Comparison of ENCODE assay signal across 11 cellular contexts in the genomic region with DNA sequence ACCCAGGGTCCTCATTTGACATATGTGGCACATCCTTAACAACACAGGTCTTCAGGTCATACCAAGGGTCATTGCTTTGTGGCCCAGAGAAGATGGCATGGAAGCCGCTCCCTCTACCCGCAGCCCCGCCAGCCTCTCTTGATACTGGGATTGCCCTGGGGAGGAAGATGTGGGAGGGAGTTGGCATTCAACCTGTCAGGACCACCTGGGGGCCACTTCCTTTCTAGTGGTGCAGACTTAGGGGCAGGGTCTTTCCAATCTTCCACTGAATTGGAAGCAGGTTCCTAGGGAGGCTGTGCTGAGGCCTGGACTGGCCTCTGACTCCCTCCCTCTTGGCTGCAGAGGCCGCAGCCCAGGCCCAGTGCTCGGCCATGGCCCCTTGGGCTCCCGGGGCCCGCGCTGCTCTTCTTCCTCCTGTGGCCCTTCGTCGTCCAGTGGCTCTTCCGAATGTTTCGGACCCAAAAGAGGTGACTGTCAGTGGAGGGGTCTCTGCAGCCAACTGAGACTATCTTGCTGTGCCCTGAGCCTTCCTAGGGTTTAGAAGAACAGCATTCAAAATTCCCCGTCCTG. TPM values are rescaled to one million over a fixed set of nuclear protein-coding genes. Genes with fewer than 3 reads are reported as not detected.
DNase-seq lines count a peak whose midpoint lies in the region; ATAC-seq and TF ChIP-seq lines count a peak whose summit lies in the region.
"Had no signal": no experiment of that assay in that cellular context is flagged by ENCODE, and none has a peak within 500 bp of the region (broad histone marks: within the 10 kb centered on the region; RNA-seq: fewer than 3 reads in every experiment).

No MANE protein-coding gene starts in this region.

- H3K4me1 ChIP-seq in ascending aorta: peaks cover 8 to 29% of the 10 kb centered on the region in 2 donors
- peaks cover 8 to 53% (median 39%) of the 10 kb centered on the region in 4 donors for H3K4me1 ChIP-seq in liver (ENCODE audit: control insufficient read depth in 4 of 4, insufficient read depth in 4 of 4, low read length in 3 of 4)
- peaks cover 38% of the 10 kb centered on the region for H3K4me1 ChIP-seq in stomach smooth muscle (ENCODE audit: control insufficient read depth, insufficient read depth, low read length)
- no peaks in the 10 kb centered on the region for H3K4me1 ChIP-seq in MM.1S (ENCODE audit: low read length)

- H3K36me3 ChIP-seq in ascending aorta: peaks cover 0 to 4% of the 10 kb centered on the region in 2 donors
- H3K36me3 ChIP-seq in liver (ENCODE audit: control insufficient read depth in 4 of 4, insufficient read depth in 3 of 4, low read depth in 1 of 4, low read length in 3 of 4): peaks cover 2 to 9% (median 7%) of the 10 kb centered on the region in 4 donors
- peaks cover 3% of the 10 kb centered on the region in 2 donors for H3K36me3 ChIP-seq in stomach smooth muscle (ENCODE audit: control insufficient read depth in 2 of 2, insufficient read depth in 2 of 2, low read length in 2 of 2)
- no peaks in the 10 kb centered on the region for H3K36me3 ChIP-seq in MM.1S (replicated peaks; ENCODE audit: insufficient read depth, low read length)

- H3K4me2 ChIP-seq in MM.1S (ENCODE audit: low read depth, low read length): no peak overlapping the region

- no peaks in the 10 kb centered on the region for H4K20me1 ChIP-seq in MM.1S (ENCODE audit: insufficient read depth, low read length)

- 84% methylated on average over 13 of the region's 13 CpGs for WGBS in liver

- H3K27ac ChIP-seq in ascending aorta: peak overlapping the region; percentile 96 to 97
- H3K27ac ChIP-seq in liver (ENCODE audit: low read depth in 1 of 2, low read length in 2 of 2): peak overlapping the region; percentile 77 to 85
- H3K27ac ChIP-seq in stomach smooth muscle (ENCODE audit: low read length): peak overlapping the region; percentile 95
- H3K27ac ChIP-seq in MM.1S (ENCODE audit: low read length): no peak overlapping the region

- H3K27me3 Mint-ChIP-seq in HFFc6 (ENCODE audit: insufficient read depth): peaks cover 9% of the 10 kb centered on the region

- no peaks in the 10 kb centered on the region for H3K27me3 ChIP-seq in ascending aorta
- H3K27me3 ChIP-seq in liver (ENCODE audit: control insufficient read depth in 4 of 4, insufficient read depth in 4 of 4, low read length in 3 of 4): no peaks in the 10 kb centered on the region
- no peaks in the 10 kb centered on the region for H3K27me3 ChIP-seq in stomach smooth muscle (ENCODE audit: control insufficient read depth in 1 of 2, insufficient read depth in 2 of 2, low read length in 2 of 2)
- H3K27me3 ChIP-seq in MM.1S (replicated peaks; ENCODE audit: insufficient read depth, low read length): no peaks in the 10 kb centered on the region

- peaks cover 1% of the 10 kb centered on the region for H3K9me3 Mint-ChIP-seq in HFFc6
- H3K9me3 Mint-ChIP-seq: natural killer cell had no signal

- TF ChIP-seq RAD21 in liver (IDR thresholded peaks at IDR 0.05): no peak

- H2AFZ ChIP-seq in MM.1S (ENCODE audit: low read length): no peak overlapping the region

- H3K79me2 ChIP-seq in MM.1S (ENCODE audit: low read length): no peaks in the 10 kb centered on the region

- H3K4me3 Mint-ChIP-seq in HFFc6: peak overlapping the region; percentile 66; the same call in 1 of the 2 replicates

- peaks cover 13% of the 10 kb centered on the region for H3K36me3 Mint-ChIP-seq in HFFc6 (ENCODE audit: low read depth)

- peak overlapping the region; percentile 55 to 67 for H3K4me3 ChIP-seq in ascending aorta
- H3K4me3 ChIP-seq in liver (ENCODE audit: low read depth in 1 of 3, low read length in 3 of 3): no peak overlapping the region
- H3K4me3 ChIP-seq in stomach smooth muscle (ENCODE audit: low read length in 2 of 2): peak overlapping the region; percentile 52 to 72
- H3K4me3 ChIP-seq in MM.1S (ENCODE audit: low read length): no peak overlapping the region

- no peak for TF ChIP-seq CTCF in HFFc6 (IDR thresholded peaks at IDR 0.05)
- TF ChIP-seq CTCF in ascending aorta (IDR thresholded peaks at IDR 0.05): no peak
- no peak for TF ChIP-seq CTCF in liver (IDR thresholded peaks at IDR 0.05; ENCODE audit: low read depth, low read length, missing input control)
- TF ChIP-seq CTCF in MM.1S (IDR thresholded peaks at IDR 0.05; ENCODE audit: low read length): no peak

- H3K27ac Mint-ChIP-seq in HFFc6: peak overlapping the region; percentile 78

- H3K4me1 Mint-ChIP-seq in HFFc6 (ENCODE audit: low read depth): peaks cover 25% of the 10 kb centered on the region

- H3K9me3 ChIP-seq in ascending aorta (no peaks in the 10 kb centered on the region), liver (ENCODE audit: control insufficient read depth in 4 of 4, low read length in 3 of 4) (no peaks in the 10 kb centered on the region), stomach smooth muscle (ENCODE audit: control insufficient read depth in 2 of 2, low read length in 2 of 2) (no peaks in the 10 kb centered on the region), MM.1S (replicated peaks; ENCODE audit: insufficient read depth, low read length) (no peaks in the 10 kb centered on the region)

- no peaks in the 10 kb centered on the region for H3K9me2 ChIP-seq in MM.1S (replicated peaks; ENCODE audit: insufficient read depth, low read length)

- intact Hi-C loops in ascending aorta (cut with DNase I): loop anchor here (10.0 kb wide), 1 partner anchor 1238 kb away; a partner anchor contains a TSS

- DNase-seq in HFFc6 (no peak), ascending aorta (ENCODE audit: low spot score in 2 of 2) (no peak), NCI-H1694 treated with DMSO at 0.1 percent for 48 hours (lab: John Stamatoyannopoulos, UW) (no peak), MM.1S (no peak), NCI-H2081 (lab: John Stamatoyannopoulos, UW) (no peak)
- DNase-seq: natural killer cell, NCI-H1436 treated with DMSO at 0.1 percent for 48 hours, SHP77 had no signal

- H3F3A ChIP-seq in MM.1S (ENCODE audit: insufficient read depth, low read length): peaks cover 2% of the 10 kb centered on the region; the same call in 1 of the 2 replicates

- H3K9ac ChIP-seq in liver (ENCODE audit: low read depth in 1 of 2, low read length in 2 of 2): no peak overlapping the region
- H3K9ac ChIP-seq in stomach smooth muscle (ENCODE audit: low read length in 2 of 2): peak overlapping the region; percentile 79 to 81
- no peak overlapping the region for H3K9ac ChIP-seq in MM.1S (ENCODE audit: low read length)

- ATAC-seq in HG03097 (IDR thresholded peaks at IDR 0.05; ENCODE audit: low FRiP score, unreplicated experiment): no peak
- ATAC-seq: natural killer cell had no signal

TF ChIP-seq in liver, 16 proteins besides CTCF, POLR2A, EP300 and RAD21:
- TF ChIP-seq NR2F2 (IDR thresholded peaks at IDR 0.05): peak; percentile 29
- TF ChIP-seq, protein P1, sequence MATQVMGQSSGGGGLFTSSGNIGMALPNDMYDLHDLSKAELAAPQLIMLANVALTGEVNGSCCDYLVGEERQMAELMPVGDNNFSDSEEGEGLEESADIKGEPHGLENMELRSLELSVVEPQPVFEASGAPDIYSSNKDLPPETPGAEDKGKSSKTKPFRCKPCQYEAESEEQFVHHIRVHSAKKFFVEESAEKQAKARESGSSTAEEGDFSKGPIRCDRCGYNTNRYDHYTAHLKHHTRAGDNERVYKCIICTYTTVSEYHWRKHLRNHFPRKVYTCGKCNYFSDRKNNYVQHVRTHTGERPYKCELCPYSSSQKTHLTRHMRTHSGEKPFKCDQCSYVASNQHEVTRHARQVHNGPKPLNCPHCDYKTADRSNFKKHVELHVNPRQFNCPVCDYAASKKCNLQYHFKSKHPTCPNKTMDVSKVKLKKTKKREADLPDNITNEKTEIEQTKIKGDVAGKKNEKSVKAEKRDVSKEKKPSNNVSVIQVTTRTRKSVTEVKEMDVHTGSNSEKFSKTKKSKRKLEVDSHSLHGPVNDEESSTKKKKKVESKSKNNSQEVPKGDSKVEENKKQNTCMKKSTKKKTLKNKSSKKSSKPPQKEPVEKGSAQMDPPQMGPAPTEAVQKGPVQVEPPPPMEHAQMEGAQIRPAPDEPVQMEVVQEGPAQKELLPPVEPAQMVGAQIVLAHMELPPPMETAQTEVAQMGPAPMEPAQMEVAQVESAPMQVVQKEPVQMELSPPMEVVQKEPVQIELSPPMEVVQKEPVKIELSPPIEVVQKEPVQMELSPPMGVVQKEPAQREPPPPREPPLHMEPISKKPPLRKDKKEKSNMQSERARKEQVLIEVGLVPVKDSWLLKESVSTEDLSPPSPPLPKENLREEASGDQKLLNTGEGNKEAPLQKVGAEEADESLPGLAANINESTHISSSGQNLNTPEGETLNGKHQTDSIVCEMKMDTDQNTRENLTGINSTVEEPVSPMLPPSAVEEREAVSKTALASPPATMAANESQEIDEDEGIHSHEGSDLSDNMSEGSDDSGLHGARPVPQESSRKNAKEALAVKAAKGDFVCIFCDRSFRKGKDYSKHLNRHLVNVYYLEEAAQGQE (IDR thresholded peaks at IDR 0.05): no peak

RNA-seq across cellular contexts. Expression of a gene that starts 5.1 kb away (rescaled TPM):
- 10 to 100 TPM; 31.8 to 42.0 (median 34.5) TPM for total RNA-seq in HFFc6 (2021; fragmentation: NEBNext Ultra II Directional; extraction: Animal tissue kit (Norgen Biotek cat#: 25700))
- 23.7 TPM for total RNA-seq in ascending aorta
- 10 to 100 TPM; 13.4 to 14.3 TPM for total RNA-seq in liver
- polyA plus RNA-seq in liver: 10 to 100 TPM in 1 of 2 donors, 1 to 10 TPM in 1; 7.4 to 11.3 TPM

RNA-seq across cellular contexts. Expression of a gene that starts 7.7 kb away (rescaled TPM):
- total RNA-seq in HFFc6 (2021; fragmentation: NEBNext Ultra II Directional; extraction: Animal tissue kit (Norgen Biotek cat#: 25700)): 1 to 10 TPM; 5.0 to 8.0 (median 6.5) TPM
- total RNA-seq in ascending aorta: 14.7 TPM
- total RNA-seq in liver: 10 to 100 TPM in 1 of 2 donors, 1 to 10 TPM in 1; 4.4 to 51.4 TPM
- polyA plus RNA-seq in liver: 10 to 100 TPM; 43.2 to 46.5 TPM

RNA-seq across cellular contexts. Expression of a gene that starts 10.9 kb away (rescaled TPM):
- total RNA-seq in HFFc6 (2021; fragmentation: NEBNext Ultra II Directional; extraction: Animal tissue kit (Norgen Biotek cat#: 25700)): 100 to 1,000 TPM in 1 of 6 experiments, 10 to 100 TPM in 5; 77.2 to 112 (median 83.8) TPM
- total RNA-seq in ascending aorta (65.5 TPM), liver (1 to 10 TPM in 1 of 2 donors, under 1 TPM in 1; 0.28 to 2.3 TPM)
- 1 to 10 TPM; 1.1 to 1.6 TPM for polyA plus RNA-seq in liver

RNA-seq across cellular contexts. Expression of a gene that starts 18.5 kb away (rescaled TPM):
- 1 to 10 TPM; 4.8 to 9.5 (median 6.2) TPM for total RNA-seq in HFFc6 (2021; fragmentation: NEBNext Ultra II Directional; extraction: Animal tissue kit (Norgen Biotek cat#: 25700))
- total RNA-seq in ascending aorta (1.4 TPM), liver (1 to 10 TPM; 3.5 to 4.8 TPM)
- 10 to 100 TPM in 1 of 2 donors, 1 to 10 TPM in 1; 6.1 to 10.7 TPM for polyA plus RNA-seq in liver

Comparison
In these comparisons a context has a peak if more than half of its experiments do, and no peak if none do; other contexts are left out.
1. H3K4me3 ChIP-seq: peak in ascending aorta (2 of 2) and stomach smooth muscle (2 of 2); none in liver (0 of 3) and MM.1S (single experiment).
2. H3K9ac ChIP-seq: peak in stomach smooth muscle (2 of 2); none in liver (0 of 2) and MM.1S (single experiment).
3. RNA of a gene that starts 10.9 kb away (total RNA-seq): 77.2 to 112 TPM in HFFc6 and 65.5 TPM in ascending aorta (single experiment); 0.28 to 2.3 TPM in liver; every median in the first group is over 10 times any median in the second.